ENCODE assay signal across 27 cellular contexts in the genomic region with DNA sequence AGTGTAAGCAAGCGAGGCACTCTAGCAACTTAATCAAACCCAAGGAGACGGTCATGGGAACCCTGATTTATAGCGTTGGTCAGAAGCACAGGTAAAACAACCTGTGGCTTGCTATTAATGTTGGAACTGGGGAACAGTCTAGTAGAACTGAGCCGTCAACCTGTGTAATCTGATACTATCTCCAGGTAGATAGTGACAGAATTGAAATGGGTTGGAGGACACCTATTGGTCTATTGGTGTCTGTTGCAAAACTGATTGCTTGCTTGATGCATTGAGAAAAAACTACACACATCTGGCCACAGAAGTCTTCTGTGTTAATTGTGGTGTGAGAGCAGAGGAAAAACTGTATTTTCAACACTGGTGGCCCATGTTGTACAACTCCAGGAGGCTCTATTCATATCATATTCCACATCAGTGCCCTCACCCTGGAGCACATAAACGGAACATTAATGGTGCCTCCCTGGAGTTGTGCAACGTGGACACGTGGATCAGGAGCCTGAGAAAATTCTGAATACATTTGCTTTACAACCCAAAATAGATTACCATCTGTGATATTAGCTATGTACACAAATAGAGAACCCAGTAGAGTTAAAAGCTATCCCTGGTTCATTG.
A peak's percentile ranks its signal among the peaks of the same experiment; 100 is the strongest.
DNase-seq lines count a peak whose midpoint lies in the region; ATAC-seq and TF ChIP-seq lines count a peak whose summit lies in the region.
"Had no signal": no experiment of that assay in that cellular context is flagged by ENCODE, and none has a peak within 500 bp of the region (broad histone marks: within the 10 kb centered on the region; RNA-seq: fewer than 3 reads in every experiment).

No MANE protein-coding gene starts in this region.

- no peak overlapping the region for H3K4me3 Mint-ChIP-seq in GM23338
- H3K4me3 Mint-ChIP-seq: B cell; CD8-positive, alpha-beta T cell; T-helper 17 cell had no signal

- no peak overlapping the region for H3K4me2 ChIP-seq in GM23338
- H3K4me2 ChIP-seq in mesendoderm (ENCODE audit: low read length): no peak overlapping the region
- H3K4me2 ChIP-seq in Karpas-422 (ENCODE audit: low read depth, low read length, poor library complexity, severe bottlenecking): no peak overlapping the region
- H3K4me2 ChIP-seq: SK-N-SH had no signal

- no peaks in the 10 kb centered on the region for H3F3A ChIP-seq in GM23338 (replicated peaks; ENCODE audit: low read depth)

- H3K9me2 ChIP-seq in GM23338 (ENCODE audit: insufficient read depth): no peaks in the 10 kb centered on the region
- H3K9me2 ChIP-seq in Karpas-422 (replicated peaks; ENCODE audit: insufficient read depth, low read length): no peaks in the 10 kb centered on the region
- H3K9me2 ChIP-seq: SK-N-SH had no signal

- H3K79me2 ChIP-seq in GM23338 (replicated peaks; ENCODE audit: insufficient read depth) (no peaks in the 10 kb centered on the region), mesendoderm (ENCODE audit: control insufficient read depth, insufficient read depth, low read length) (no peaks in the 10 kb centered on the region), Karpas-422 (ENCODE audit: low read length) (no peaks in the 10 kb centered on the region)

- H3K79me1 ChIP-seq in mesendoderm (ENCODE audit: low read length): no peaks in the 10 kb centered on the region

- no peaks in the 10 kb centered on the region for H3K4me1 ChIP-seq in GM23338 (ENCODE audit: insufficient read depth)
- no peaks in the 10 kb centered on the region for H3K4me1 ChIP-seq in mesendoderm (ENCODE audit: control insufficient read depth, low read depth, low read length)
- no peaks in the 10 kb centered on the region for H3K4me1 ChIP-seq in Karpas-422 (ENCODE audit: low read length)
- H3K4me1 ChIP-seq: Caco-2 had no signal

- H3K36me3 Mint-ChIP-seq in GM23338 (ENCODE audit: low read depth): no peaks in the 10 kb centered on the region
- H3K36me3 Mint-ChIP-seq: CD8-positive, alpha-beta T cell had no signal

- H2AFZ ChIP-seq in GM23338: no peak overlapping the region
- no peak overlapping the region for H2AFZ ChIP-seq in Karpas-422 (ENCODE audit: low read length)

- H3K4me1 Mint-ChIP-seq in GM23338: peaks cover 7% of the 10 kb centered on the region
- H3K4me1 Mint-ChIP-seq: B cell, T-helper 17 cell had no signal

- H3K27me3 Mint-ChIP-seq in GM23338 (ENCODE audit: insufficient read depth, low read depth, poor library complexity): no peaks in the 10 kb centered on the region
- H3K27me3 Mint-ChIP-seq: B cell had no signal

- no peak overlapping the region for H3K4me3 ChIP-seq in GM23338
- no peak overlapping the region for H3K4me3 ChIP-seq in mesendoderm (ENCODE audit: low read length)
- no peak overlapping the region for H3K4me3 ChIP-seq in Karpas-422 (ENCODE audit: low read length)

- no peak overlapping the region for H2BK5ac ChIP-seq in mesendoderm (ENCODE audit: low read length)

- TF ChIP-seq CTCF in GM23338 (conservative IDR thresholded peaks at IDR 0.05; ENCODE audit: low read depth in 2 of 2): peak in 1 of 2 experiments; percentile 51; a peak in 2 of 4 replicates

- no peak overlapping the region for H2BK120ac ChIP-seq in mesendoderm (ENCODE audit: low read depth, low read length)

- no peak overlapping the region for H4K5ac ChIP-seq in mesendoderm (ENCODE audit: low read length)

- WGBS in mesendoderm (ENCODE audit: extremely low coverage, insufficient coverage, low lambda C conversion rate): no CpG with 5 or more reads among the region's 7 CpGs

- H4K20me1 ChIP-seq in GM23338 (replicated peaks; ENCODE audit: insufficient read depth): no peaks in the 10 kb centered on the region
- no peaks in the 10 kb centered on the region for H4K20me1 ChIP-seq in Karpas-422 (ENCODE audit: insufficient read depth, low read depth, low read length)

- DNase-seq in GM23338 (ENCODE audit: low spot score) (peak; percentile 45), NCI-H146 treated with DMSO at 0.1 percent for 48 hours (lab: John Stamatoyannopoulos, UW; ENCODE audit: unreplicated experiment) (peak; percentile 55), SW480 (ENCODE audit: low spot score) (peak; percentile 2), mesendoderm (peak; percentile 16), Karpas-422 (no peak)
- DNase-seq: Caco-2; CD8-positive, alpha-beta T cell; DMS 273 treated with DMSO at 0.1 percent for 48 hours; DMS79; EL; GF-D8; H7; Kasumi-1; NCI-H1092 treated with DMSO at 0.1 percent for 48 hours; NCI-H1694 treated with DMSO at 0.1 percent for 48 hours; NCI-H2227 treated with DMSO at 0.1 percent for 48 hours; NCI-H526 treated with DMSO at 0.1 percent for 48 hours; NK-92 treated with Interleukin-12 subunit alpha and Interleukin-12 subunit beta, amount 100 ng/mL, for 24 hours; PC-3; SK-N-SH; SW 1271; T-helper 17 cell had no signal

- H3K9me3 Mint-ChIP-seq in GM23338: no peaks in the 10 kb centered on the region

- H2BK15ac ChIP-seq in mesendoderm (replicated peaks; ENCODE audit: low read depth): no peak overlapping the region

- H3K4ac ChIP-seq in mesendoderm (ENCODE audit: low read depth, low read length): no peak overlapping the region

- H3K27ac Mint-ChIP-seq in GM23338: no peak overlapping the region
- H3K27ac Mint-ChIP-seq: B cell; CD8-positive, alpha-beta T cell; T-helper 17 cell had no signal

- no peak overlapping the region for H4K8ac ChIP-seq in mesendoderm (ENCODE audit: low read depth, low read length)

- H3K23ac ChIP-seq in mesendoderm (ENCODE audit: low read length): no peak overlapping the region

- H3K27ac ChIP-seq in GM23338 (ENCODE audit: low read depth) (no peak overlapping the region), mesendoderm (ENCODE audit: low read depth, low read length) (no peak overlapping the region), Karpas-422 (ENCODE audit: low read length) (no peak overlapping the region)
- H3K27ac ChIP-seq: C4-2B had no signal

- H3K9ac ChIP-seq in mesendoderm (ENCODE audit: low read length) (no peak overlapping the region), Karpas-422 (ENCODE audit: low read length) (no peak overlapping the region)
- H3K9ac ChIP-seq: SK-N-SH had no signal

- no peak overlapping the region for H3K56ac ChIP-seq in mesendoderm (ENCODE audit: low read length)

- ATAC-seq in GM23338 (peak; percentile 76), GM18498 (IDR thresholded peaks at IDR 0.05; ENCODE audit: unreplicated experiment) (no peak), HG02870 (IDR thresholded peaks at IDR 0.05; ENCODE audit: unreplicated experiment) (no peak)
- ATAC-seq: CD8-positive, alpha-beta T cell; HepG2; PC-3; T-helper 17 cell had no signal

- H3K36me3 ChIP-seq in GM23338 (ENCODE audit: insufficient read depth) (no peaks in the 10 kb centered on the region), mesendoderm (ENCODE audit: control insufficient read depth, insufficient read depth, low read length) (no peaks in the 10 kb centered on the region), Karpas-422 (ENCODE audit: insufficient read depth, low read length) (no peaks in the 10 kb centered on the region)

- H3K18ac ChIP-seq in mesendoderm (ENCODE audit: low read length): no peak overlapping the region

- H3K27me3 ChIP-seq in GM23338 (ENCODE audit: insufficient read depth): no peaks in the 10 kb centered on the region
- H3K27me3 ChIP-seq in mesendoderm (ENCODE audit: insufficient read depth, low read length, poor library complexity): no peaks in the 10 kb centered on the region
- no peaks in the 10 kb centered on the region for H3K27me3 ChIP-seq in Karpas-422 (ENCODE audit: low read length)

- H2AK5ac ChIP-seq in mesendoderm (ENCODE audit: low read length): no peak overlapping the region

- H3K9me3 ChIP-seq in Karpas-422 (ENCODE audit: low read length): no peaks in the 10 kb centered on the region
- H3K9me3 ChIP-seq: Caco-2, SK-N-SH had no signal

TF ChIP-seq in GM23338, 12 proteins besides CTCF, POLR2A, EP300 and RAD21 (continues in another document):
- no peak for TF ChIP-seq NANOG (IDR thresholded peaks at IDR 0.05; ENCODE audit: borderline replicate concordance)
- TF ChIP-seq ZNF331 (CRISPR knock-in tag; IDR thresholded peaks at IDR 0.05; ENCODE audit: low read depth): no peak
- no peak for TF ChIP-seq EZH2 (IDR thresholded peaks at IDR 0.05; ENCODE audit: low read depth, unreplicated experiment)
- TF ChIP-seq EZH2phosphoT487 (IDR thresholded peaks at IDR 0.05; ENCODE audit: unreplicated experiment): no peak
- TF ChIP-seq, protein P1, sequence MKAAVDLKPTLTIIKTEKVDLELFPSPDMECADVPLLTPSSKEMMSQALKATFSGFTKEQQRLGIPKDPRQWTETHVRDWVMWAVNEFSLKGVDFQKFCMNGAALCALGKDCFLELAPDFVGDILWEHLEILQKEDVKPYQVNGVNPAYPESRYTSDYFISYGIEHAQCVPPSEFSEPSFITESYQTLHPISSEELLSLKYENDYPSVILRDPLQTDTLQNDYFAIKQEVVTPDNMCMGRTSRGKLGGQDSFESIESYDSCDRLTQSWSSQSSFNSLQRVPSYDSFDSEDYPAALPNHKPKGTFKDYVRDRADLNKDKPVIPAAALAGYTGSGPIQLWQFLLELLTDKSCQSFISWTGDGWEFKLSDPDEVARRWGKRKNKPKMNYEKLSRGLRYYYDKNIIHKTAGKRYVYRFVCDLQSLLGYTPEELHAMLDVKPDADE (IDR thresholded peaks at IDR 0.05): no peak
- TF ChIP-seq, protein P2, sequence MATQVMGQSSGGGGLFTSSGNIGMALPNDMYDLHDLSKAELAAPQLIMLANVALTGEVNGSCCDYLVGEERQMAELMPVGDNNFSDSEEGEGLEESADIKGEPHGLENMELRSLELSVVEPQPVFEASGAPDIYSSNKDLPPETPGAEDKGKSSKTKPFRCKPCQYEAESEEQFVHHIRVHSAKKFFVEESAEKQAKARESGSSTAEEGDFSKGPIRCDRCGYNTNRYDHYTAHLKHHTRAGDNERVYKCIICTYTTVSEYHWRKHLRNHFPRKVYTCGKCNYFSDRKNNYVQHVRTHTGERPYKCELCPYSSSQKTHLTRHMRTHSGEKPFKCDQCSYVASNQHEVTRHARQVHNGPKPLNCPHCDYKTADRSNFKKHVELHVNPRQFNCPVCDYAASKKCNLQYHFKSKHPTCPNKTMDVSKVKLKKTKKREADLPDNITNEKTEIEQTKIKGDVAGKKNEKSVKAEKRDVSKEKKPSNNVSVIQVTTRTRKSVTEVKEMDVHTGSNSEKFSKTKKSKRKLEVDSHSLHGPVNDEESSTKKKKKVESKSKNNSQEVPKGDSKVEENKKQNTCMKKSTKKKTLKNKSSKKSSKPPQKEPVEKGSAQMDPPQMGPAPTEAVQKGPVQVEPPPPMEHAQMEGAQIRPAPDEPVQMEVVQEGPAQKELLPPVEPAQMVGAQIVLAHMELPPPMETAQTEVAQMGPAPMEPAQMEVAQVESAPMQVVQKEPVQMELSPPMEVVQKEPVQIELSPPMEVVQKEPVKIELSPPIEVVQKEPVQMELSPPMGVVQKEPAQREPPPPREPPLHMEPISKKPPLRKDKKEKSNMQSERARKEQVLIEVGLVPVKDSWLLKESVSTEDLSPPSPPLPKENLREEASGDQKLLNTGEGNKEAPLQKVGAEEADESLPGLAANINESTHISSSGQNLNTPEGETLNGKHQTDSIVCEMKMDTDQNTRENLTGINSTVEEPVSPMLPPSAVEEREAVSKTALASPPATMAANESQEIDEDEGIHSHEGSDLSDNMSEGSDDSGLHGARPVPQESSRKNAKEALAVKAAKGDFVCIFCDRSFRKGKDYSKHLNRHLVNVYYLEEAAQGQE (IDR thresholded peaks at IDR 0.05; ENCODE audit: unreplicated experiment): no peak
- TF ChIP-seq ZNF114 (CRISPR knock-in tag; IDR thresholded peaks at IDR 0.05): no peak
- TF ChIP-seq POLR2AphosphoS5 (IDR thresholded peaks at IDR 0.05; ENCODE audit: low read depth): no peak
